Comparison of ENCODE assay signal across 9 cellular contexts in the genomic region with DNA sequence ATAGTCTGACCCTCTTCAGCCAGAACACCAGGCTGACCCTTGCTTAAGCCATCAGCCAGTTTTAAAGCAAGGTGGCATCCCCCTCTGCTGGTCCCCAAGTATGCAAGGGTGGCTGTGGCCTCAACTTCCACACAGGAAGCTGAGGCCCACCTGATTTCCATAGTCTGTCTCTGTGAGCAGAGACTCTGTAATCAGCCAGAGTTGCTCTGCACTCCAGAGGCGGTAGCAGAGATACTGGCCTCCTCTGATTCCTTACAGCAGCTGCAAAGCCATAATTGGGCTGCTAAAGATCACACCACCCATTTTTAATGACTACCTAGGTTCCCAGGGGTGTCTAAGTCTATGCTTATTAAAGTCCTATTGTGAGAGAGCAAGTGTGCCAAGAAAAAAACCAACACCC. TPM values are rescaled to one million over a fixed set of nuclear protein-coding genes. Genes with fewer than 3 reads are reported as not detected.
A peak's percentile ranks its signal among the peaks of the same experiment; 100 is the strongest.
DNase-seq lines count a peak whose midpoint lies in the region; ATAC-seq, FAIRE-seq and TF ChIP-seq lines count a peak whose summit lies in the region.
"Had no signal": no experiment of that assay in that cellular context is flagged by ENCODE, and none has a peak within 500 bp of the region (broad histone marks: within the 10 kb centered on the region; RNA-seq: fewer than 3 reads in every experiment).

No MANE protein-coding gene starts in this region.

- WGBS in heart right ventricle, 2 donors = 45 to 58% methylated on average over 1 of the region's 1 CpG

- H3K27me3 ChIP-seq in left ventricle myocardium inferior (ENCODE audit: low read depth) (no peaks in the 10 kb centered on the region), heart right ventricle (no peaks in the 10 kb centered on the region), upper lobe of right lung (no peaks in the 10 kb centered on the region)

- CTCF ChIA-PET in RWPE1 (lab: Yijun Ruan, JAX) = no interaction called here

- no peak for FAIRE-seq in D721Med (lab: Jason Lieb, UNC)

- no peak overlapping the region for H3K27ac ChIP-seq in left ventricle myocardium inferior (replicated peaks)
- no peak overlapping the region for H3K27ac ChIP-seq in heart right ventricle
- peak overlapping the region; percentile 32 for H3K27ac ChIP-seq in RWPE1
- H3K27ac ChIP-seq in upper lobe of right lung = no peak overlapping the region

- TF ChIP-seq CTCF in left ventricle myocardium inferior (IDR thresholded peaks at IDR 0.05; ENCODE audit: borderline replicate concordance) (no peak), heart right ventricle (IDR thresholded peaks at IDR 0.05) (no peak), RWPE1 (conservative IDR thresholded peaks at IDR 0.05; ENCODE audit: low read depth) (no peak), fibroblast of villous mesenchyme (IDR thresholded peaks at IDR 0.05; ENCODE audit: insufficient read depth, low read depth, low read length) (no peak), upper lobe of right lung (IDR thresholded peaks at IDR 0.05) (no peak), D721Med (IDR thresholded peaks at IDR 0.05; ENCODE audit: insufficient read depth, missing control alignments) (no peak)

- H3K36me3 ChIP-seq in left ventricle myocardium inferior (peaks cover 52% of the 10 kb centered on the region), heart right ventricle (peaks cover 0 to 59% (median 22%) of the 10 kb centered on the region in 9 donors), upper lobe of right lung (peaks cover 36% of the 10 kb centered on the region)

- no peak for DNase-seq in left ventricle myocardium inferior
- DNase-seq in heart right ventricle = no peak
- DNase-seq in RWPE1 (ENCODE audit: low spot score) = no peak
- DNase-seq in fibroblast of villous mesenchyme (ENCODE audit: low read depth) = no peak
- DNase-seq in upper lobe of right lung = no peak
- DNase-seq in NCI-H2029 treated with DMSO at 0.1 percent for 48 hours (lab: John Stamatoyannopoulos, UW) = no peak
- no peak for DNase-seq in NCI-H2196 treated with DMSO at 0.1 percent for 48 hours (lab: John Stamatoyannopoulos, UW; ENCODE audit: unreplicated experiment)
- DNase-seq in D721Med (ENCODE audit: insufficient read length, low spot score) = no peak
- DNase-seq: midbrain had no signal

- H3K9me3 ChIP-seq in left ventricle myocardium inferior (replicated peaks) (no peaks in the 10 kb centered on the region), heart right ventricle (no peaks in the 10 kb centered on the region), upper lobe of right lung (no peaks in the 10 kb centered on the region)

- H3K4me3 ChIP-seq in left ventricle myocardium inferior (peak overlapping the region; percentile 99), heart right ventricle (peak overlapping the region in 3 of 10 donors; percentile 72 to 100 (median 89)), fibroblast of villous mesenchyme (ENCODE audit: low read depth, low read length) (peak overlapping the region; percentile 18), upper lobe of right lung (peak overlapping the region; percentile 100)

- intact Hi-C loops in left ventricle myocardium inferior (cut with micrococcal nuclease) = no loop called here
- intact Hi-C loops in heart right ventricle (cut with DNase I) = loop anchor here in 2 of 10 donors (5.0 kb wide), 2 partner anchors 34 to 96 kb away; a partner anchor contains a TSS
- intact Hi-C loops in upper lobe of right lung (cut with DNase I) = no loop called here

- POLR2A ChIA-PET in RWPE1 (lab: Yijun Ruan, JAX; ENCODE audit: low non-redundant PET) = no interaction called here

- H3K4me1 ChIP-seq in left ventricle myocardium inferior = peaks cover 66% of the 10 kb centered on the region
- H3K4me1 ChIP-seq in heart right ventricle = peaks cover 17 to 55% (median 41%) of the 10 kb centered on the region in 9 donors
- peaks cover 43% of the 10 kb centered on the region for H3K4me1 ChIP-seq in upper lobe of right lung

- ATAC-seq in heart right ventricle (no peak), upper lobe of right lung (no peak)

RNA-seq across cellular contexts. Expression of a gene that starts 1.8 kb away (rescaled TPM):
- total RNA-seq in left ventricle myocardium inferior (93.2 TPM), heart right ventricle (100 to 1,000 TPM in 3 of 10 donors, 10 to 100 TPM in 7; 89.7 to 130 (median 97.6) TPM), fibroblast of villous mesenchyme (34.5 and 38.0 TPM in 2 replicates), upper lobe of right lung (76.4 TPM)
- 100 to 1,000 TPM in 1 of 2 donors, 10 to 100 TPM in 1; 71.4 to 312 TPM for polyA plus RNA-seq in heart right ventricle

RNA-seq across cellular contexts. Expression of a gene that starts 2.2 kb away (rescaled TPM):
- total RNA-seq in left ventricle myocardium inferior (43.9 TPM), heart right ventricle (10 to 100 TPM; 28.3 to 59.7 (median 40.9) TPM), fibroblast of villous mesenchyme (101 and 170 TPM in 2 replicates), upper lobe of right lung (72.0 TPM)
- polyA plus RNA-seq in heart right ventricle = 100 to 1,000 TPM in 1 of 2 donors, 10 to 100 TPM in 1; 81.7 to 116 TPM

RNA-seq across cellular contexts. Expression of a gene that starts 32.0 kb away (rescaled TPM):
- total RNA-seq in left ventricle myocardium inferior (33.6 TPM), heart right ventricle (10 to 100 TPM; 16.2 to 92.0 (median 19.0) TPM), fibroblast of villous mesenchyme (186 and 241 TPM in 2 replicates), upper lobe of right lung (219 TPM)
- 100 to 1,000 TPM in 1 of 2 donors, 10 to 100 TPM in 1; 35.4 to 161 TPM for polyA plus RNA-seq in heart right ventricle

RNA-seq across cellular contexts. Expression of a gene that starts 32.0 kb away (rescaled TPM):
- total RNA-seq in left ventricle myocardium inferior (4.3 TPM), heart right ventricle (1 to 10 TPM; 2.7 to 4.8 (median 3.1) TPM), fibroblast of villous mesenchyme (7.7 and 8.2 TPM in 2 replicates), upper lobe of right lung (7.5 TPM)
- polyA plus RNA-seq in heart right ventricle = 1 to 10 TPM; 2.4 to 3.2 TPM

RNA-seq across cellular contexts. Expression of a gene that starts 32.2 kb away (rescaled TPM):
- total RNA-seq in left ventricle myocardium inferior (17.9 TPM), heart right ventricle (10 to 100 TPM; 12.6 to 21.7 (median 15.7) TPM), fibroblast of villous mesenchyme (33.8 and 38.4 TPM in 2 replicates), upper lobe of right lung (26.9 TPM)
- 10 to 100 TPM; 19.7 to 20.7 TPM for polyA plus RNA-seq in heart right ventricle
